9 cellular contexts compared by ENCODE assay signal in genomic region chr16:57349212-57350031, GRCh38. TPM values are rescaled to one million over a fixed set of nuclear protein-coding genes. Genes with fewer than 3 reads are reported as not detected.
DNase-seq lines count a peak whose midpoint lies in the region; ATAC-seq, FAIRE-seq and TF ChIP-seq lines count a peak whose summit lies in the region.
"Had no signal": no experiment of that assay in that cellular context is flagged by ENCODE, and none has a peak within 500 bp of the region (broad histone marks: within the 10 kb centered on the region; RNA-seq: fewer than 3 reads in every experiment).

No MANE protein-coding gene starts in this region.

- H3K36me3 ChIP-seq in smooth muscle cell (ENCODE audit: low read depth), result no peaks in the 10 kb centered on the region

- no peaks in the 10 kb centered on the region for H3K4me1 ChIP-seq in smooth muscle cell (ENCODE audit: low read depth)

- H3F3A ChIP-seq in smooth muscle cell (ENCODE audit: low read depth), result no peaks in the 10 kb centered on the region

- no peak overlapping the region for H3K4me2 ChIP-seq in smooth muscle cell

- no peaks in the 10 kb centered on the region for H3K79me2 ChIP-seq in smooth muscle cell (ENCODE audit: low read depth)

- DNase-seq in DMS53 (lab: John Stamatoyannopoulos, UW) (no peak), smooth muscle cell (lab: John Stamatoyannopoulos, UW; ENCODE audit: unreplicated experiment) (no peak), urothelium cell line (ENCODE audit: low spot score) (no peak), NCI-H345 treated with DMSO at 0.1 percent for 48 hours (lab: John Stamatoyannopoulos, UW; ENCODE audit: unreplicated experiment) (no peak)

- H3K27ac ChIP-seq in smooth muscle cell (ENCODE audit: low read depth), result no peak overlapping the region

- WGBS in smooth muscle cell (ENCODE audit: low lambda C conversion rate), result 73% methylated on average over 13 of the region's 14 CpGs

- H3K27me3 ChIP-seq in smooth muscle cell (ENCODE audit: low read depth), result peaks cover 16% of the 10 kb centered on the region

- H2AFZ ChIP-seq in smooth muscle cell (ENCODE audit: low read depth), result no peak overlapping the region

- H3K9ac ChIP-seq in smooth muscle cell (ENCODE audit: low read depth), result no peak overlapping the region

- no peak for TF ChIP-seq CTCF in smooth muscle cell (IDR thresholded peaks at IDR 0.05; ENCODE audit: borderline replicate concordance, insufficient read depth, poor library complexity, severe bottlenecking)

- no peaks in the 10 kb centered on the region for H4K20me1 ChIP-seq in smooth muscle cell (ENCODE audit: low read depth)

- FAIRE-seq in urothelium cell line (lab: Jason Lieb, UNC), result no peak

- peaks cover 4% of the 10 kb centered on the region for H3K9me3 ChIP-seq in smooth muscle cell (replicated peaks; ENCODE audit: low read depth)

- H3K4me3 ChIP-seq in smooth muscle cell, result no peak overlapping the region

- peak; percentile 92 for ATAC-seq in GM18502 (IDR thresholded peaks at IDR 0.05; ENCODE audit: poor library complexity, unreplicated experiment)
- peak; percentile 44 for ATAC-seq in GM19468 (IDR thresholded peaks at IDR 0.05; ENCODE audit: extremely low read depth, unreplicated experiment)
- ATAC-seq in HG03342 (IDR thresholded peaks at IDR 0.05; ENCODE audit: unreplicated experiment), result peak; percentile 89
- ATAC-seq in esophagus mucosa, result peak; percentile 49

RNA-seq across cellular contexts. Expression of gene CCL22, which starts 9.2 kb away (rescaled TPM):
- 0.20 TPM for total RNA-seq in esophagus mucosa
- total RNA-seq in smooth muscle cell, result not detected in 2 replicates
- polyA plus RNA-seq in smooth muscle cell, result not detected in 2 replicates
- total RNA-seq: renal cortical epithelial cell had no signal

RNA-seq across cellular contexts. Expression of gene CX3CL1, which starts 22.9 kb away (rescaled TPM):
- total RNA-seq in esophagus mucosa (3.7 TPM), smooth muscle cell (2.2 and 4.0 TPM in 2 replicates)
- 2.8 and 5.4 TPM in 2 replicates for polyA plus RNA-seq in smooth muscle cell

RNA-seq across cellular contexts. Expression of gene CCL17, which starts 55.1 kb away (rescaled TPM):
- total RNA-seq in esophagus mucosa (1.6 TPM), smooth muscle cell (not detected in 2 replicates)
- polyA plus RNA-seq in smooth muscle cell, result not detected in 2 replicates
- total RNA-seq: renal cortical epithelial cell had no signal
